In the genomic region with DNA sequence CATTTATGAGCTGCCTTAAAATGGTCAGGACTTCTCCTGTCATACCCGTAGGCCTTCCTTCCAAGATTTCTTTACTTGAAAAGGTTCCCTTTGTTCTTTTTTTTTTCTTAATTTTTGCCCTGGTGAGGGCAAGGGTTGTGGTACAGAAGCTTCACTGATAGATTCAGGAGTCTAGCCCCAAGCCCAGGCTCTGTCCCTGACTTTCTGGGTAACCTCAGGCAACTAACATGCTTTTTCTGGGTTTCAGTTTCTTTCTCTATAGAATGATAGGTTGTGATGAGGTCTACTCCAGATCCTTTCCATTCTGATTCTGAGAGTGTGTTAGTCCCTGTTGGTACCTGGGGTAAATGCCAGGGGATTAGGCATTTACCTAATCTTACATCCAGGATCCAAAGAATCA, we compare ENCODE assay signal across 28 cellular contexts. TPM values are rescaled to one million over a fixed set of nuclear protein-coding genes. Genes with fewer than 3 reads are reported as not detected.
DNase-seq lines count a peak whose midpoint lies in the region; ATAC-seq lines count a peak whose summit lies in the region.
"Had no signal": no experiment of that assay in that cellular context is flagged by ENCODE, and none has a peak within 500 bp of the region (broad histone marks: within the 10 kb centered on the region; RNA-seq: fewer than 3 reads in every experiment).

No MANE protein-coding gene starts in this region.

- peak; percentile 85 to 86 for ATAC-seq in activated CD4-positive, CD25-positive, alpha-beta regulatory T cell treated with anti-CD3 and anti-CD28 coated beads, Interleukin-2, amount 50 U/mL, for 24 hours
- peak; percentile 45 for ATAC-seq in T-helper 17 cell
- peak; percentile 79 for ATAC-seq in activated naive CD8-positive, alpha-beta T cell treated with anti-CD3 and anti-CD28 coated beads, Interleukin-2, amount 50 U/mL, for 24 hours
- ATAC-seq in GM21367 (IDR thresholded peaks at IDR 0.05; ENCODE audit: unreplicated experiment): no peak
- ATAC-seq: left cardiac atrium, pancreas, right cardiac atrium had no signal

- no peaks in the 10 kb centered on the region for H3K9me3 ChIP-seq in CD8-positive, alpha-beta memory T cell (ENCODE audit: low read length)
- H3K9me3 ChIP-seq in T-helper 17 cell (ENCODE audit: control insufficient read depth, low read length, poor library complexity, severe bottlenecking): no peaks in the 10 kb centered on the region
- H3K9me3 ChIP-seq: colonic mucosa, pancreas, uterus had no signal

- POLR2A ChIA-PET in CD8-positive, alpha-beta memory T cell (lab: Charles Lee): no interaction called here

- no peaks in the 10 kb centered on the region for H3K36me3 ChIP-seq in CD8-positive, alpha-beta memory T cell (ENCODE audit: insufficient read depth, low read length)
- H3K36me3 ChIP-seq: colonic mucosa, pancreas, uterus had no signal

- CTCF ChIA-PET in CD8-positive, alpha-beta memory T cell (lab: Charles Lee): no interaction called here

- no peaks in the 10 kb centered on the region for H3K9me3 Mint-ChIP-seq in CD8-positive, alpha-beta memory T cell
- no peaks in the 10 kb centered on the region for H3K9me3 Mint-ChIP-seq in activated naive CD8-positive, alpha-beta T cell treated with anti-CD3 and anti-CD28 coated beads, Interleukin-2, amount 50 U/mL, for 24 hours
- H3K9me3 Mint-ChIP-seq: brain, endodermal cell, HFFc6, naive B cell had no signal

- peak overlapping the region; percentile 14 for H3K4me3 ChIP-seq in CD8-positive, alpha-beta memory T cell (ENCODE audit: low read length)
- H3K4me3 ChIP-seq: colonic mucosa, pancreas, uterus had no signal

- peaks cover 0 to 14% (median 11%) of the 10 kb centered on the region in 3 donors for H3K36me3 Mint-ChIP-seq in CD8-positive, alpha-beta memory T cell
- no peaks in the 10 kb centered on the region for H3K36me3 Mint-ChIP-seq in T-helper 17 cell (ENCODE audit: low read depth)
- no peaks in the 10 kb centered on the region for H3K36me3 Mint-ChIP-seq in activated naive CD8-positive, alpha-beta T cell treated with anti-CD3 and anti-CD28 coated beads, Interleukin-2, amount 50 U/mL, for 24 hours (ENCODE audit: low read depth)
- H3K36me3 Mint-ChIP-seq: naive B cell had no signal

- H3K4me1 Mint-ChIP-seq in CD8-positive, alpha-beta memory T cell: peaks cover 14 to 25% (median 23%) of the 10 kb centered on the region in 3 donors
- H3K4me1 Mint-ChIP-seq in T-helper 17 cell: peaks cover 31% of the 10 kb centered on the region
- H3K4me1 Mint-ChIP-seq in activated naive CD8-positive, alpha-beta T cell treated with anti-CD3 and anti-CD28 coated beads, Interleukin-2, amount 50 U/mL, for 24 hours: peaks cover 53% of the 10 kb centered on the region
- H3K4me1 Mint-ChIP-seq: naive B cell had no signal

- H3K27me3 ChIP-seq in CD8-positive, alpha-beta memory T cell (ENCODE audit: insufficient read depth, low read length, poor library complexity, severe bottlenecking): no peaks in the 10 kb centered on the region
- H3K27me3 ChIP-seq: colonic mucosa, pancreas, uterus had no signal

- DNase-seq in activated CD4-positive, CD25-positive, alpha-beta regulatory T cell (lab: John Stamatoyannopoulos, UW): no peak
- DNase-seq in CD8-positive, alpha-beta memory T cell: no peak
- no peak for DNase-seq in T-helper 17 cell
- DNase-seq in activated naive CD8-positive, alpha-beta T cell treated with anti-CD3 and anti-CD28 coated beads, Interleukin-2, amount 50 U/mL, for 24 hours: no peak
- DNase-seq in GDM1 (lab: John Stamatoyannopoulos, UW): no peak
- DNase-seq in NCI-H2029 (lab: John Stamatoyannopoulos, UW): no peak
- DNase-seq: activated CD8-positive, alpha-beta memory T cell treated with anti-CD3 and anti-CD28 coated beads for 24 hours; Calu3; colonic mucosa; EL; endodermal cell; HFFc6; left cardiac atrium; mesenchymal stem cell; naive B cell; NCI-H146; NCI-H2171; NCI-H526; pancreas; right cardiac atrium; stimulated activated CD4-positive, alpha-beta T cell treated with anti-CD3 and anti-CD28 coated beads, Interleukin-12 subunit alpha, Interleukin-12 subunit beta, amount 100 ng/mL, for 4 hours; stimulated activated CD8-positive, alpha-beta memory T cell treated with anti-CD3 and anti-CD28 coated beads, Interleukin-4, amount 100 ng/mL, for 48 hours; uterus had no signal

- H3K4me1 ChIP-seq in CD8-positive, alpha-beta memory T cell (ENCODE audit: insufficient read depth, low read length): peaks cover 53% of the 10 kb centered on the region
- H3K4me1 ChIP-seq: colonic mucosa, uterus had no signal

- H3K27ac ChIP-seq in CD8-positive, alpha-beta memory T cell (ENCODE audit: low read depth, low read length): no peak overlapping the region
- H3K27ac ChIP-seq: 22Rv1, colonic mucosa, HL-60, pancreas, uterus had no signal

- peak overlapping the region in 4 of 7 donors; percentile 16 to 60 (median 38) for H3K4me3 Mint-ChIP-seq in CD8-positive, alpha-beta memory T cell
- H3K4me3 Mint-ChIP-seq in T-helper 17 cell: peak overlapping the region; percentile 81
- H3K4me3 Mint-ChIP-seq in activated naive CD8-positive, alpha-beta T cell treated with anti-CD3 and anti-CD28 coated beads, Interleukin-2, amount 50 U/mL, for 24 hours: peak overlapping the region; percentile 39
- H3K4me3 Mint-ChIP-seq: brain, endodermal cell, HFFc6 had no signal

- peak overlapping the region in 5 of 8 donors; percentile 39 to 94 (median 79) for H3K27ac Mint-ChIP-seq in CD8-positive, alpha-beta memory T cell
- H3K27ac Mint-ChIP-seq in T-helper 17 cell: peak overlapping the region; percentile 86
- H3K27ac Mint-ChIP-seq in activated naive CD8-positive, alpha-beta T cell treated with anti-CD3 and anti-CD28 coated beads, Interleukin-2, amount 50 U/mL, for 24 hours: peak overlapping the region; percentile 48
- H3K27ac Mint-ChIP-seq: brain, endodermal cell, HFFc6 had no signal

- no peaks in the 10 kb centered on the region for H3K27me3 Mint-ChIP-seq in CD8-positive, alpha-beta memory T cell
- H3K27me3 Mint-ChIP-seq in T-helper 17 cell: no peaks in the 10 kb centered on the region
- H3K27me3 Mint-ChIP-seq in activated naive CD8-positive, alpha-beta T cell treated with anti-CD3 and anti-CD28 coated beads, Interleukin-2, amount 50 U/mL, for 24 hours: no peaks in the 10 kb centered on the region

RNA-seq across cellular contexts. Expression of gene SNPH, which starts 21.2 kb away (rescaled TPM):
- total RNA-seq in CD8-positive, alpha-beta memory T cell: 1 to 10 TPM; 3.2 to 3.5 TPM
- polyA plus RNA-seq in CD8-positive, alpha-beta memory T cell: 5.8 TPM
- 1 to 10 TPM; 6.7 to 9.4 TPM for total RNA-seq in T-helper 17 cell

RNA-seq across cellular contexts. Expression of gene SDCBP2, which starts 41.6 kb away (rescaled TPM):
- total RNA-seq in CD8-positive, alpha-beta memory T cell: 1 to 10 TPM; 3.7 to 4.7 TPM
- 2.2 TPM for polyA plus RNA-seq in CD8-positive, alpha-beta memory T cell
- 1 to 10 TPM; 1.2 to 2.3 TPM for total RNA-seq in T-helper 17 cell
